8 cellular contexts compared by ENCODE assay signal in the genomic region with DNA sequence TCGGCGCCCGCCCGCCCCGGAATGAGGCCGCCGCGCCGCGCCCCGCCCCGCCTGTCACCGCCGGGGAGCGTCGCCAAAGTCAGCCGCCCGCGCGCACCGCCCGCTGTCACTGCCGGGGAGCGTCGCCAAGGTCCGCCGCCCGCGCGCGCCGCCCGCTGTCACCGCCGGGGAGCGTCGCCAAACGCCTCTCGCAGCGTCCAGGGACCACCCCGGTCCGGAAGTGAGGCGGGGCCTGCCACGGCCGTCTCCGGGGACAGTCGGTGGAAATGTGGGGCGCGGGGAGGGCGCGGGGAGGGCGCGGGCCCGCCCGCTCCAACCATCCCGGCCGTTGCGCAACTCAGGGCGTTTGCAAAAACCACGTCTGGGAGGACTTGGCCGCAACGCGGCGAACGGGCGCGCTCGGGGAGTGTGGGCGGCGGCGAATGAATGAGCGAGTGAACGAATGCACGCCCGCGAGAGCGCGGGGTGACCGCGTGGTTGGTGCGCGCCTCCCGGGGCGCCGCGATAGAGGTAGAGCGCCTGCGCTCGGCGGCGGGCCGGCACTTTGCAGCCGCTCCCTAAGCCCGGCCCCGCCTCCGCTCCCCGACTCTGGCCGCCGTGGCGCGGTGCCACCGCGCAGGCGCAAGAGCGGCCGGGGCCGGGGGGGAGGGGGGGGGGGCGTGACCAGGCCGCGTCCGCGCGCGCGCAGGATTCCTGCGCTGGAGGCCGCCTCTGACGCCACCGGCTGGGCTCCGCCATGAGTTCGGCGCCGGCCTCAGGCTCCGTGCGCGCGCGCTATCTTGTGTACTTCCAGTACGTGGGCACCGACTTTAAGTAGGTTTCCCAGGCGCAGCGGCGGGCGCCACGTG. TPM values are rescaled to one million over a fixed set of nuclear protein-coding genes. Genes with fewer than 3 reads are reported as not detected.
DNase-seq lines count a peak whose midpoint lies in the region; ATAC-seq, FAIRE-seq and TF ChIP-seq lines count a peak whose summit lies in the region.

A gene with protein sequence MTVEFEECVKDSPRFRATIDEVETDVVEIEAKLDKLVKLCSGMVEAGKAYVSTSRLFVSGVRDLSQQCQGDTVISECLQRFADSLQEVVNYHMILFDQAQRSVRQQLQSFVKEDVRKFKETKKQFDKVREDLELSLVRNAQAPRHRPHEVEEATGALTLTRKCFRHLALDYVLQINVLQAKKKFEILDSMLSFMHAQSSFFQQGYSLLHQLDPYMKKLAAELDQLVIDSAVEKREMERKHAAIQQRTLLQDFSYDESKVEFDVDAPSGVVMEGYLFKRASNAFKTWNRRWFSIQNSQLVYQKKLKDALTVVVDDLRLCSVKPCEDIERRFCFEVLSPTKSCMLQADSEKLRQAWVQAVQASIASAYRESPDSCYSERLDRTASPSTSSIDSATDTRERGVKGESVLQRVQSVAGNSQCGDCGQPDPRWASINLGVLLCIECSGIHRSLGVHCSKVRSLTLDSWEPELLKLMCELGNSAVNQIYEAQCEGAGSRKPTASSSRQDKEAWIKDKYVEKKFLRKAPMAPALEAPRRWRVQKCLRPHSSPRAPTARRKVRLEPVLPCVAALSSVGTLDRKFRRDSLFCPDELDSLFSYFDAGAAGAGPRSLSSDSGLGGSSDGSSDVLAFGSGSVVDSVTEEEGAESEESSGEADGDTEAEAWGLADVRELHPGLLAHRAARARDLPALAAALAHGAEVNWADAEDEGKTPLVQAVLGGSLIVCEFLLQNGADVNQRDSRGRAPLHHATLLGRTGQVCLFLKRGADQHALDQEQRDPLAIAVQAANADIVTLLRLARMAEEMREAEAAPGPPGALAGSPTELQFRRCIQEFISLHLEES (minus strand): TSS at position 23 of the 848 bp plus-strand sequence. CDS start 115 bp downstream, outside the sequence.
A gene with protein sequence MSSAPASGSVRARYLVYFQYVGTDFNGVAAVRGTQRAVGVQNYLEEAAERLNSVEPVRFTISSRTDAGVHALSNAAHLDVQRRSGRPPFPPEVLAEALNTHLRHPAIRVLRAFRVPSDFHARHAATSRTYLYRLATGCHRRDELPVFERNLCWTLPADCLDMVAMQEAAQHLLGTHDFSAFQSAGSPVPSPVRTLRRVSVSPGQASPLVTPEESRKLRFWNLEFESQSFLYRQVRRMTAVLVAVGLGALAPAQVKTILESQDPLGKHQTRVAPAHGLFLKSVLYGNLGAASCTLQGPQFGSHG (plus strand): TSS at position 690 of the 848 bp plus-strand sequence. CDS start 47 bp downstream, at position 737.

- peaks cover 18% of the 10 kb centered on the region for H3K36me3 Mint-ChIP-seq in CD4-positive, alpha-beta T cell (ENCODE audit: low read depth)

- H3K14ac ChIP-seq in H1 (ENCODE audit: insufficient read length) = no peak within 1 kb of the TSS

- no peaks in the 10 kb centered on the region for H3K27me3 Mint-ChIP-seq in CD4-positive, alpha-beta T cell

- peak within 1 kb of the TSS; percentile 46 for H3K56ac ChIP-seq in H1 (replicated peaks; ENCODE audit: insufficient read length, low read depth, low read length)

- H4K91ac ChIP-seq in H1 (replicated peaks; ENCODE audit: insufficient read length, low read length) = peak within 1 kb of the TSS; percentile 85

- H3K9me3 ChIP-seq in CD4-positive, alpha-beta T cell (ENCODE audit: control insufficient read depth, low read length) = no peaks in the 10 kb centered on the region
- H3K9me3 ChIP-seq in H1 (ENCODE audit: insufficient read depth in 2 of 2, low read depth in 1 of 2, low read length in 1 of 2) = no peaks in the 10 kb centered on the region

- H3K4ac ChIP-seq in H1 (replicated peaks; ENCODE audit: insufficient read length, low read depth, low read length) = peak within 1 kb of the TSS; percentile 69

- peak within 1 kb of the TSS; percentile 66 to 95 for H3K4me2 ChIP-seq in H1 (ENCODE audit: insufficient read depth in 1 of 2, low read depth in 2 of 2, low read length in 2 of 2)

- H3K23ac ChIP-seq in H1 (ENCODE audit: insufficient read length) = peak within 1 kb of the TSS; percentile 59

- H2BK120ac ChIP-seq in H1 (replicated peaks; ENCODE audit: low read depth, low read length) = no peak within 1 kb of the TSS

- no peak for TF ChIP-seq EP300 in H1 (IDR thresholded peaks at IDR 0.05; ENCODE audit: borderline replicate concordance in 1 of 2, low read depth in 2 of 2, low read length in 2 of 2)

- H3K27ac ChIP-seq in CD4-positive, alpha-beta T cell (ENCODE audit: low read depth, low read length) = peak within 1 kb of the TSS; percentile 88
- H3K27ac ChIP-seq in H1 (ENCODE audit: low read depth, low read length) = no peak within 1 kb of the TSS; the same call in 1 of the 2 replicates

- H3K27ac Mint-ChIP-seq in CD4-positive, alpha-beta T cell = peak within 1 kb of the TSS; percentile 87

- H3K23me2 ChIP-seq in H1 (ENCODE audit: low read depth, low read length) = peaks cover 21% of the 10 kb centered on the region; the same call in 1 of the 2 replicates

- H3K4me3 Mint-ChIP-seq in CD4-positive, alpha-beta T cell = peak within 1 kb of the TSS; percentile 93

- no peak for TF ChIP-seq RAD21 in H1 (IDR thresholded peaks at IDR 0.05 in 1 of 2, conservative IDR thresholded peaks at IDR 0.05 in 1 of 2; ENCODE audit: low read depth in 2 of 2, low read length in 2 of 2)

- 1% methylated on average over 64 of the region's 135 CpGs; no CpG with 5 or more reads in 1 of the 2 experiments for WGBS in H1 (ENCODE audit: extremely low coverage in 1 of 2, insufficient coverage in 1 of 2, insufficient read length in 1 of 2, insufficient replicate concordance in 2 of 2, low coverage in 1 of 2, low lambda C conversion rate in 2 of 2, missing lambda C conversion rate in 1 of 2), 2 experiments

- H2BK20ac ChIP-seq in H1 (ENCODE audit: low read length) = no peak within 1 kb of the TSS

- H3K9me3 Mint-ChIP-seq in CD4-positive, alpha-beta T cell = no peaks in the 10 kb centered on the region

- TF ChIP-seq POLR2A in H1 (IDR thresholded peaks at IDR 0.05; ENCODE audit: control extremely low read depth in 1 of 2, low read depth in 2 of 2, low read length in 2 of 2) = no peak

- POLR2A ChIA-PET in CD4-positive, alpha-beta T cell (lab: Charles Lee) = no interaction called here
- POLR2A ChIA-PET in H1 (lab: Charles Lee; ENCODE audit: partially characterized antibody) = no interaction called here

- H3K4me1 ChIP-seq in H1 (replicated peaks in 1 of 4; ENCODE audit: control insufficient read depth in 3 of 4, insufficient read depth in 4 of 4, low read length in 3 of 4) = peaks cover 0 to 40% (median 31%) of the 10 kb centered on the region in 4 experiments; a peak in 6 of 7 replicates

- no peaks in the 10 kb centered on the region for H3K27me3 ChIP-seq in CD4-positive, alpha-beta T cell (ENCODE audit: control insufficient read depth, insufficient read depth, low read length)
- peaks cover 0 to 4% (median 1%) of the 10 kb centered on the region in 4 experiments; a peak in 1 of 7 replicates for H3K27me3 ChIP-seq in H1 (replicated peaks in 1 of 4; ENCODE audit: control insufficient read depth in 3 of 4, extremely low read depth in 1 of 4, insufficient read depth in 3 of 4, low read length in 3 of 4)

- H2BK15ac ChIP-seq in H1 (ENCODE audit: low read length) = 0 out of 2 replicates have a peak within 1 kb of the TSS, but pooled peaks have one; percentile 21

- H2AK5ac ChIP-seq in H1 (ENCODE audit: low read depth, low read length) = no peak within 1 kb of the TSS

- no peak for TF ChIP-seq CTCF in CD4-positive, alpha-beta T cell (IDR thresholded peaks at IDR 0.05)
- TF ChIP-seq CTCF in H1 (IDR thresholded peaks at IDR 0.05; ENCODE audit: control extremely low read depth in 1 of 3, insufficient read depth in 1 of 3, low read depth in 1 of 3, low read length in 3 of 3) = no peak

- CTCF ChIA-PET in CD4-positive, alpha-beta T cell (lab: Charles Lee) = no interaction called here
- CTCF ChIA-PET in H1 (lab: Charles Lee; ENCODE audit: partially characterized antibody) = interaction anchor here (0.8 kb wide), 1 partner anchor 16 kb away, joined by 3 read pairs; no protein-coding TSS in a partner anchor

- H3K79me1 ChIP-seq in H1 (ENCODE audit: low read depth, low read length) = peaks cover 4% of the 10 kb centered on the region

- peak; percentile 74 for ATAC-seq in CD4-positive, alpha-beta T cell (ENCODE audit: poor library complexity)
- peak; percentile 59 for ATAC-seq in GM19463 (IDR thresholded peaks at IDR 0.05; ENCODE audit: unreplicated experiment)

- H4K20me1 ChIP-seq in H1 (replicated peaks in 1 of 2; ENCODE audit: control insufficient read depth in 1 of 2, insufficient read depth in 2 of 2, low read length in 2 of 2) = peaks cover 5 to 28% of the 10 kb centered on the region in 2 experiments

- peaks cover 0 to 6% of the 10 kb centered on the region in 2 experiments; a peak in 1 of 4 replicates for H3K79me2 ChIP-seq in H1 (ENCODE audit: control insufficient read depth in 1 of 2, insufficient read depth in 2 of 2, low read length in 2 of 2)

- peaks cover 5 to 25% (median 18%) of the 10 kb centered on the region in 4 experiments; a peak in 7 of 8 replicates for H3K36me3 ChIP-seq in H1 (ENCODE audit: control insufficient read depth in 2 of 4, insufficient read depth in 4 of 4, low read length in 3 of 4)

- H2AFZ ChIP-seq in H1 (ENCODE audit: low read length) = peak within 1 kb of the TSS; percentile 70; the same call in 1 of the 2 replicates

- peaks cover 25% of the 10 kb centered on the region for H3K4me1 Mint-ChIP-seq in CD4-positive, alpha-beta T cell (ENCODE audit: low read depth)

- intact Hi-C loops in CD4-positive, alpha-beta T cell (cut with DNase I, micrococcal nuclease) = loop anchor here (1.0 to 10.0 kb wide), 8 partner anchors 16 to 273 kb away; partner anchors contain the start of genes AURKAIP1 (in 2 of the 2), C1orf159 (in 1 of the 2), CPTP (in 1 of the 2) and DVL1 (in 1 of the 2)

- H3K18ac ChIP-seq in H1 (ENCODE audit: extremely low read depth, low read length) = peak within 1 kb of the TSS; percentile 60

- H4K5ac ChIP-seq in H1 (ENCODE audit: insufficient read length, low read depth, low read length) = peak within 1 kb of the TSS; percentile 83

- H3K4me3 ChIP-seq in H1 (ENCODE audit: extremely low read depth in 1 of 4, insufficient read depth in 2 of 4, low read depth in 3 of 4, low read length in 4 of 4) = peak within 1 kb of the TSS; percentile 77 to 98 (median 87)

- peak; percentile 77 to 91 (median 85) for DNase-seq in CD4-positive, alpha-beta T cell
- peak; percentile 71 for DNase-seq in HS-27A (ENCODE audit: low read depth)
- peak; percentile 92 for DNase-seq in NOMO-1 treated with DMSO at 0.1 percent for 48 hours (lab: John Stamatoyannopoulos, UW; ENCODE audit: unreplicated experiment)
- peak; percentile 73 to 77 for DNase-seq in activated CD8-positive, alpha-beta memory T cell treated with anti-CD3 and anti-CD28 coated beads for 4 hours (ENCODE audit: low read depth in 2 of 2)
- DNase-seq in H1 (ENCODE audit: low read depth in 1 of 2, low spot score in 2 of 2) = peak in 1 of 2 experiments; percentile 87
- peak; percentile 96 for DNase-seq in mesenteric fat pad (ENCODE audit: low spot score)
- DNase-seq in stimulated activated CD8-positive, alpha-beta memory T cell treated with anti-CD3 and anti-CD28 coated beads, Interleukin-15, amount 100 ng/mL, for 1 hour (ENCODE audit: low read depth) = peak; percentile 62

- H2BK12ac ChIP-seq in H1 (ENCODE audit: low read depth, low read length) = peak within 1 kb of the TSS; percentile 75; the same call in 1 of the 2 replicates

- H2BK5ac ChIP-seq in H1 (ENCODE audit: low read depth, low read length) = peak within 1 kb of the TSS; percentile 66; the same call in 1 of the 2 replicates

- no peak within 1 kb of the TSS; the same call in none of the 2 replicates for H4K8ac ChIP-seq in H1 (ENCODE audit: extremely low read depth, insufficient read depth, low read length)

- FAIRE-seq in H1 (lab: Jason Lieb, UNC) = no peak

- H3K9ac ChIP-seq in H1 (replicated peaks in 1 of 4; ENCODE audit: extremely low read depth in 1 of 4, low read depth in 3 of 4, low read length in 3 of 4) = peak within 1 kb of the TSS; percentile 45 to 71 (median 60); a peak in 6 of 7 replicates

RNA-seq across cellular contexts. Expression of the first gene that starts in this region (rescaled TPM):
- total RNA-seq in CD4-positive, alpha-beta T cell = 10 to 100 TPM; 45.3 to 46.4 TPM
- total RNA-seq in H1 (2021; fragmentation: NEBNext Ultra II Directional; extraction: Animal tissue kit (Norgen Biotek cat#: 25700)) = 26.5 and 28.3 TPM in 2 replicates
- polyA plus RNA-seq in H1 (2011; rRNA removed) = 14.8 and 30.0 TPM in 2 replicates
- polyA plus RNA-seq in H1 (2011; cell fraction: cytosol; rRNA removed) = 28.0 TPM
- 219 TPM for polyA plus RNA-seq in H1 (2011; cell fraction: nucleus; rRNA removed)
- polyA plus RNA-seq in H1 (2012, experiment 1 of 2) = 20.5 to 39.7 TPM (median 32.1 TPM) in 4 replicates
- polyA plus RNA-seq in H1 (2012, experiment 2 of 2) = 14.0 TPM
- 12.2 TPM for polyA plus RNA-seq in H1 (2013, experiment 1 of 2)
- 12.2 TPM for polyA plus RNA-seq in H1 (2013, experiment 2 of 2)
- polyA minus RNA-seq in H1 (2011; rRNA and poly(A)+ RNA removed) = 9.1 and 13.0 TPM in 2 replicates
- polyA minus RNA-seq in H1 (2011; cell fraction: cytosol; rRNA and poly(A)+ RNA removed) = 26.1 TPM
- 39.2 TPM for polyA minus RNA-seq in H1 (2011; cell fraction: nucleus; rRNA and poly(A)+ RNA removed)
- total RNA-seq in mesenteric fat pad = 36.6 TPM

RNA-seq across cellular contexts. Expression of the second gene that starts in this region (rescaled TPM):
- total RNA-seq in CD4-positive, alpha-beta T cell = 10 to 100 TPM; 18.1 to 19.2 TPM
- total RNA-seq in H1 (2021; fragmentation: NEBNext Ultra II Directional; extraction: Animal tissue kit (Norgen Biotek cat#: 25700)) = 38.8 and 40.1 TPM in 2 replicates
- 87.4 and 108 TPM in 2 replicates for polyA plus RNA-seq in H1 (2011; rRNA removed)
- 56.9 TPM for polyA plus RNA-seq in H1 (2011; cell fraction: cytosol; rRNA removed)
- polyA plus RNA-seq in H1 (2011; cell fraction: nucleus; rRNA removed) = 65.9 TPM
- polyA plus RNA-seq in H1 (2012, experiment 1 of 2) = 19.3 to 37.6 TPM (median 34.0 TPM) in 4 replicates
- 38.4 TPM for polyA plus RNA-seq in H1 (2012, experiment 2 of 2)
- polyA plus RNA-seq in H1 (2013, experiment 1 of 2) = 27.2 TPM
- polyA plus RNA-seq in H1 (2013, experiment 2 of 2) = 25.7 TPM
- polyA minus RNA-seq in H1 (2011; rRNA and poly(A)+ RNA removed) = 8.7 and 9.3 TPM in 2 replicates
- polyA minus RNA-seq in H1 (2011; cell fraction: cytosol; rRNA and poly(A)+ RNA removed) = 14.0 TPM
- 30.1 TPM for polyA minus RNA-seq in H1 (2011; cell fraction: nucleus; rRNA and poly(A)+ RNA removed)
- 11.6 TPM for total RNA-seq in mesenteric fat pad
